ENCODE assay signal across 8 cellular contexts in genomic region chr11:8593455-8593854, GRCh38. TPM values are rescaled to one million over a fixed set of nuclear protein-coding genes. Genes with fewer than 3 reads are reported as not detected.
DNase-seq lines count a peak whose midpoint lies in the region; ATAC-seq and TF ChIP-seq lines count a peak whose summit lies in the region.

No MANE protein-coding gene starts in this region.

- no peak overlapping the region for H4K12ac ChIP-seq in trophoblast cell (ENCODE audit: low read depth, low read length)

- TF ChIP-seq CTCF in esophagus muscularis mucosa (IDR thresholded peaks at IDR 0.05) (no peak), RWPE1 (conservative IDR thresholded peaks at IDR 0.05; ENCODE audit: low read depth) (no peak)

- peak overlapping the region; percentile 56 for H3K4me3 ChIP-seq in Jurkat, Clone E6-1 (ENCODE audit: low read length)
- peak overlapping the region; percentile 72 to 76 (median 74) for H3K4me3 ChIP-seq in esophagus muscularis mucosa
- H3K4me3 ChIP-seq in trophoblast cell (ENCODE audit: low read depth, low read length) = peak overlapping the region; percentile 66

- H2BK120ac ChIP-seq in trophoblast cell (ENCODE audit: insufficient read depth, low read length, poor library complexity) = no peak overlapping the region

- no peak overlapping the region for H3K14ac ChIP-seq in trophoblast cell (ENCODE audit: low read length)

- H2BK5ac ChIP-seq in trophoblast cell (ENCODE audit: low read depth, low read length, poor library complexity) = no peak overlapping the region

- H3K23ac ChIP-seq in trophoblast cell (ENCODE audit: low read length) = no peak overlapping the region

- ATAC-seq in Right ventricle myocardium inferior = peak; percentile 11

- POLR2A ChIA-PET in RWPE1 (lab: Yijun Ruan, JAX; ENCODE audit: low non-redundant PET) = no interaction called here

- peaks cover 7 to 36% (median 17%) of the 10 kb centered on the region in 4 donors for H3K4me1 ChIP-seq in esophagus muscularis mucosa
- peaks cover 5 to 9% of the 10 kb centered on the region in 2 experiments for H3K4me1 ChIP-seq in trophoblast cell (ENCODE audit: control insufficient read depth in 1 of 2, insufficient read depth in 2 of 2, low read length in 2 of 2)

- WGBS in esophagus muscularis mucosa = 16% methylated on average over 7 of the region's 7 CpGs
- WGBS in trophoblast cell (ENCODE audit: extremely low coverage, insufficient coverage, insufficient read length) = no CpG with 5 or more reads among the region's 7 CpGs

- intact Hi-C loops in Right ventricle myocardium inferior (cut with DNase I) = loop anchor here (5.0 kb wide), 1 partner anchor 89 kb away; the partner anchor contains the start of genes RPL27A and TRIM66
- intact Hi-C loops in cardiac septum (cut with DNase I) = no loop called here
- intact Hi-C loops in esophagus muscularis mucosa (cut with DNase I) = loop anchor here (10.0 kb wide), 1 partner anchor 221 kb away; a partner anchor contains a TSS

- no peaks in the 10 kb centered on the region for H3K79me1 ChIP-seq in trophoblast cell (ENCODE audit: low read length)

- no peak overlapping the region for H2AK5ac ChIP-seq in trophoblast cell (ENCODE audit: low read length)

- no peak overlapping the region for H3K4ac ChIP-seq in trophoblast cell (ENCODE audit: low read depth, low read length)

- H3K27ac ChIP-seq in esophagus muscularis mucosa (replicated peaks in 1 of 4) (peak overlapping the region in 3 of 4 donors; percentile 65 to 84 (median 80)), trophoblast cell (ENCODE audit: low read depth, low read length) (no peak overlapping the region), RWPE1 (no peak overlapping the region)

- no peak overlapping the region for H2BK12ac ChIP-seq in trophoblast cell (ENCODE audit: low read length)

- DNase-seq in Right ventricle myocardium inferior (ENCODE audit: missing footprints) = no peak
- DNase-seq in cardiac septum (ENCODE audit: low spot score) = no peak
- DNase-seq in Jurkat, Clone E6-1 (ENCODE audit: low read depth, low spot score) = no peak
- DNase-seq in esophagus muscularis mucosa (ENCODE audit: extremely low spot score) = no peak
- DNase-seq in trophoblast cell = no peak
- no peak for DNase-seq in RWPE1 (ENCODE audit: low spot score)
- no peak for DNase-seq in NCI-H2227 (lab: John Stamatoyannopoulos, UW; ENCODE audit: unreplicated experiment)
- no peak for DNase-seq in activated CD4-positive, alpha-beta T cell treated with anti-CD3 and anti-CD28 coated beads for 4 hours

- no peak overlapping the region for H4K8ac ChIP-seq in trophoblast cell (ENCODE audit: low read depth, low read length)

- CTCF ChIA-PET in RWPE1 (lab: Yijun Ruan, JAX) = interaction anchor here (0.5 kb wide), 1 partner anchor 1250 kb away, joined by 3 read pairs; no protein-coding TSS in a partner anchor

- H3K27me3 ChIP-seq in esophagus muscularis mucosa (peaks cover 0 to 10% (median 3%) of the 10 kb centered on the region in 4 donors), trophoblast cell (ENCODE audit: insufficient read depth, low read length) (peaks cover 16% of the 10 kb centered on the region)

- no peak overlapping the region for H3K18ac ChIP-seq in trophoblast cell (ENCODE audit: low read length)

- no peak for TF ChIP-seq EP300 in esophagus muscularis mucosa (IDR thresholded peaks at IDR 0.05)

- H3K9ac ChIP-seq in trophoblast cell (ENCODE audit: low read length) = no peak overlapping the region

- peak overlapping the region; percentile 79 for H3K4me2 ChIP-seq in trophoblast cell (ENCODE audit: low read length)

- no peak overlapping the region for H2AFZ ChIP-seq in trophoblast cell (ENCODE audit: insufficient read depth, low read length, poor library complexity)

- H4K91ac ChIP-seq in trophoblast cell (ENCODE audit: low read depth, low read length) = no peak overlapping the region

- TF ChIP-seq POLR2A in esophagus muscularis mucosa (IDR thresholded peaks at IDR 0.05; ENCODE audit: low read depth) = no peak

- H3K9me3 ChIP-seq in esophagus muscularis mucosa (no peaks in the 10 kb centered on the region), trophoblast cell (ENCODE audit: insufficient read depth, low read depth, low read length) (no peaks in the 10 kb centered on the region)

- H3K36me3 ChIP-seq in esophagus muscularis mucosa (no peaks in the 10 kb centered on the region), trophoblast cell (ENCODE audit: control insufficient read depth in 1 of 2, insufficient read depth in 2 of 2, low read length in 2 of 2) (no peaks in the 10 kb centered on the region)

- H3K79me2 ChIP-seq in trophoblast cell (ENCODE audit: control insufficient read depth, insufficient read depth, low read length, poor library complexity) = no peaks in the 10 kb centered on the region

RNA-seq across cellular contexts. Expression of gene STK33, which starts 0.6 kb away (rescaled TPM):
- total RNA-seq in Right ventricle myocardium inferior = 23.9 TPM
- total RNA-seq in cardiac septum = 24.8 TPM
- 12.0 TPM for polyA plus RNA-seq in Jurkat, Clone E6-1 (2012; ENCODE audit: insufficient read depth, insufficient read length)
- total RNA-seq in esophagus muscularis mucosa = 10 to 100 TPM; 12.7 to 29.1 (median 19.8) TPM
- polyA plus RNA-seq in trophoblast cell (2013) = 0.39 and 0.48 TPM in 2 replicates

Comparison
In these comparisons a context has a peak if more than half of its experiments do, and no peak if none do; other contexts are left out.
1. H3K27ac ChIP-seq: peak in esophagus muscularis mucosa (3 of 4); none in trophoblast cell (single experiment) and RWPE1 (single experiment).
2. Peak in every context shown above with its lines, with median percentiles within 50 percentile points of each other: H3K4me3 ChIP-seq.